ENCODE assay signal across 25 cellular contexts in genomic region chr19:16861875-16862274, GRCh38. TPM values are rescaled to one million over a fixed set of nuclear protein-coding genes. Genes with fewer than 3 reads are reported as not detected.
DNase-seq lines count a peak whose midpoint lies in the region; ATAC-seq and TF ChIP-seq lines count a peak whose summit lies in the region.
"Had no signal": no experiment of that assay in that cellular context is flagged by ENCODE, and none has a peak within 500 bp of the region (broad histone marks: within the 10 kb centered on the region; RNA-seq: fewer than 3 reads in every experiment).

No MANE protein-coding gene starts in this region.

- no peaks in the 10 kb centered on the region for H3K9me3 Mint-ChIP-seq in nephron progenitor cell
- H3K9me3 Mint-ChIP-seq: CD4-positive, alpha-beta memory T cell had no signal

- TF ChIP-seq CTCF in nephron progenitor cell (IDR thresholded peaks at IDR 0.05), result no peak

- peaks cover 0 to 50% (median 13%) of the 10 kb centered on the region in 11 experiments; a peak in 12 of 22 replicates for H4K20me1 ChIP-seq in BLaER1 treated with 17β-estradiol and CSF1 and Interleukin-3, amounts not matched to agents 10 nM and 100 nM

- H3K27me3 Mint-ChIP-seq in nephron progenitor cell (ENCODE audit: low read depth, poor library complexity), result no peaks in the 10 kb centered on the region
- H3K27me3 Mint-ChIP-seq: CD4-positive, alpha-beta memory T cell had no signal

- H3K4me2 ChIP-seq in BLaER1 treated with 17β-estradiol and CSF1 and Interleukin-3, amounts not matched to agents 10 nM and 100 nM, result peak overlapping the region in 7 of 11 experiments; percentile 56 to 84 (median 72); a peak in 11 of 22 replicates
- H3K4me2 ChIP-seq: A549 had no signal

- peak overlapping the region in 2 of 11 experiments; percentile 28 to 50; a peak in 3 of 22 replicates for H3K27ac ChIP-seq in BLaER1 treated with 17β-estradiol and CSF1 and Interleukin-3, amounts not matched to agents 10 nM and 100 nM
- H3K27ac ChIP-seq: A549, HL-60 had no signal

- peaks cover 8% of the 10 kb centered on the region for H3K4me1 Mint-ChIP-seq in nephron progenitor cell
- H3K4me1 Mint-ChIP-seq: CD4-positive, alpha-beta memory T cell had no signal

- H3K27me3 ChIP-seq in BLaER1 treated with 17β-estradiol and CSF1 and Interleukin-3, amounts not matched to agents 10 nM and 100 nM, result no peaks in the 10 kb centered on the region
- H3K27me3 ChIP-seq: MG63 had no signal

- H3K4me3 ChIP-seq in BLaER1 treated with 17β-estradiol and CSF1 and Interleukin-3, amounts not matched to agents 10 nM and 100 nM, result no peak overlapping the region
- H3K4me3 ChIP-seq: A549, K562, MG63 had no signal

- H3K9me3 ChIP-seq in BLaER1 treated with 17β-estradiol and CSF1 and Interleukin-3, amounts not matched to agents 10 nM and 100 nM (replicated peaks in 1 of 11), result no peaks in the 10 kb centered on the region
- H3K9me3 ChIP-seq: A549, Caco-2, MG63 had no signal

- no peak overlapping the region for H3K9ac ChIP-seq in BLaER1 treated with 17β-estradiol and CSF1 and Interleukin-3, amounts not matched to agents 10 nM and 100 nM

- H3K4me1 ChIP-seq in BLaER1 treated with 17β-estradiol and CSF1 and Interleukin-3, amounts not matched to agents 10 nM and 100 nM, result peaks cover 20 to 33% (median 26%) of the 10 kb centered on the region in 10 experiments
- H3K4me1 ChIP-seq: A549, Caco-2 had no signal

- H3K36me3 ChIP-seq in BLaER1 treated with 17β-estradiol and CSF1 and Interleukin-3, amounts not matched to agents 10 nM and 100 nM, result peaks cover 51 to 95% (median 70%) of the 10 kb centered on the region in 11 experiments

- H3K36me3 Mint-ChIP-seq in nephron progenitor cell (ENCODE audit: low read depth), result peaks cover 51% of the 10 kb centered on the region

- no peak overlapping the region for H3K4me3 Mint-ChIP-seq in nephron progenitor cell
- H3K4me3 Mint-ChIP-seq: CD4-positive, alpha-beta memory T cell had no signal

- ATAC-seq in GM21619 (IDR thresholded peaks at IDR 0.05; ENCODE audit: unreplicated experiment), result no peak
- ATAC-seq: A549, HepG2, K562, Panc1, SK-N-SH treated with all-trans-retinoic acid at 6 μM for 48 hours had no signal

- DNase-seq in NCI-H69 (lab: John Stamatoyannopoulos, UW) (peak; percentile 15), cerebellar cortex (ENCODE audit: low spot score) (peak; percentile 72), nephron progenitor cell (no peak), ureter (ENCODE audit: low spot score) (no peak), NCI-H1694 (lab: John Stamatoyannopoulos, UW) (no peak)
- DNase-seq: Caco-2; CD4-positive, alpha-beta memory T cell; DMS153; GDM1; H7; MG63; NCI-H1417; NCI-H187; NCI-H510A; NCI-H748 treated with DMSO at 0.1 percent for 48 hours had no signal

- peak overlapping the region; percentile 38 for H3K27ac Mint-ChIP-seq in nephron progenitor cell
- H3K27ac Mint-ChIP-seq: CD4-positive, alpha-beta memory T cell had no signal

RNA-seq across cellular contexts. Expression of gene F2RL3, which starts 26.9 kb away (rescaled TPM):
- total RNA-seq in ureter, result 2.6 TPM
- total RNA-seq: Caco-2; CD4-positive, alpha-beta memory T cell; H7; HepG2; HT-29; LHCN-M2 had no signal

RNA-seq across cellular contexts. Expression of gene SIN3B, which starts 32.7 kb away (rescaled TPM):
- total RNA-seq in ureter, result 90.8 TPM

Comparison
In these comparisons a context has a peak if more than half of its experiments do, and no peak if none do; other contexts are left out.
1. DNase-seq: peak in NCI-H69 (single experiment) and cerebellar cortex (single experiment); none in nephron progenitor cell (single experiment), ureter (single experiment) and NCI-H1694 (single experiment).